22 cellular contexts compared by ENCODE assay signal in genomic region chr5:168055982-168056381, GRCh38.
"Had no signal": no experiment of that assay in that cellular context is flagged by ENCODE, and none has a peak within 500 bp of the region (broad histone marks: within the 10 kb centered on the region; RNA-seq: fewer than 3 reads in every experiment).

No MANE protein-coding gene starts in this region.

- ATAC-seq: mucosa of descending colon; natural killer cell treated with Interleukin-12 subunit alpha and Interleukin-12 subunit beta and Interleukin-15 and Interleukin-18, amount 100 ng/mL, for 72 hours; stimulated activated naive B cell treated with anti-CD40 and anti-IgM and Interleukin-4, amounts not matched to agents 10 μg/mL and 1 μg/mL and 100 μg/mL, for 72 hours had no signal

- H3K9ac ChIP-seq: neural progenitor cell, parathyroid adenoma had no signal

- H3K9me3 Mint-ChIP-seq: natural killer cell treated with Interleukin-12 subunit alpha and Interleukin-12 subunit beta and Interleukin-15 and Interleukin-18, amount 100 ng/mL, for 72 hours had no signal

- H3K9me3 ChIP-seq: suprapubic skin, tibial artery had no signal

- H3K4me3 ChIP-seq: dorsolateral prefrontal cortex, hepatocyte, mucosa of descending colon, neural progenitor cell, suprapubic skin, tibial artery had no signal

- DNase-seq: dorsolateral prefrontal cortex; effector CD4-positive, alpha-beta T cell; kidney; mesenchymal stem cell; mucosa of descending colon; naive B cell; small intestine; stimulated activated CD4-positive, alpha-beta T cell treated with anti-CD3 and anti-CD28 coated beads, Interleukin-15, amount 100 ng/mL, for 24 hours; stimulated activated CD4-positive, alpha-beta T cell treated with anti-CD3 and anti-CD28 coated beads, Interleukin-2, amount 100 ng/mL, for 48 hours; stimulated activated naive B cell treated with anti-CD40 and anti-IgM and Interleukin-4, amounts not matched to agents 10 μg/mL and 1 μg/mL and 100 μg/mL, for 72 hours; tibial artery had no signal

- H3K27ac ChIP-seq: dorsolateral prefrontal cortex, hepatocyte, neural progenitor cell, parathyroid adenoma, suprapubic skin, tibial artery had no signal

- H3K79me2 ChIP-seq: hepatocyte, parathyroid adenoma had no signal

- H3K4me2 ChIP-seq: hepatocyte, neural progenitor cell had no signal

- H3K36me3 Mint-ChIP-seq: naive B cell; natural killer cell treated with Interleukin-12 subunit alpha and Interleukin-12 subunit beta and Interleukin-15 and Interleukin-18, amount 100 ng/mL, for 72 hours; stimulated activated naive B cell treated with anti-CD40 and anti-IgM and Interleukin-4, amounts not matched to agents 10 μg/mL and 1 μg/mL and 100 μg/mL, for 72 hours had no signal

- H2AFZ ChIP-seq: hepatocyte, neural progenitor cell, parathyroid adenoma had no signal

- H3K27ac Mint-ChIP-seq: mesothelial cell of epicardium; naive B cell; natural killer cell treated with Interleukin-12 subunit alpha and Interleukin-12 subunit beta and Interleukin-15 and Interleukin-18, amount 100 ng/mL, for 72 hours; neural progenitor cell; progenitor cell of endocrine pancreas; stimulated activated naive B cell treated with anti-CD40 and anti-IgM and Interleukin-4, amounts not matched to agents 10 μg/mL and 1 μg/mL and 100 μg/mL, for 72 hours; stimulated activated naive CD8-positive, alpha-beta T cell treated with anti-CD3 and anti-CD28 coated beads, Interleukin-15, Interleukin-2, amounts not matched to agents 100 ng/mL and 50 ng/mL, for 24 hours; type B pancreatic cell had no signal

- H3K36me3 ChIP-seq: neural progenitor cell, suprapubic skin, tibial artery had no signal

- H3K4me1 ChIP-seq: neural progenitor cell, parathyroid adenoma, suprapubic skin, tibial artery had no signal

- H3K27me3 ChIP-seq: dorsolateral prefrontal cortex, hepatocyte, neural progenitor cell, suprapubic skin, tibial artery had no signal

- FAIRE-seq: colon, frontal cortex, kidney, small intestine had no signal
